ENCODE assay signal across 26 cellular contexts in the genomic region with DNA sequence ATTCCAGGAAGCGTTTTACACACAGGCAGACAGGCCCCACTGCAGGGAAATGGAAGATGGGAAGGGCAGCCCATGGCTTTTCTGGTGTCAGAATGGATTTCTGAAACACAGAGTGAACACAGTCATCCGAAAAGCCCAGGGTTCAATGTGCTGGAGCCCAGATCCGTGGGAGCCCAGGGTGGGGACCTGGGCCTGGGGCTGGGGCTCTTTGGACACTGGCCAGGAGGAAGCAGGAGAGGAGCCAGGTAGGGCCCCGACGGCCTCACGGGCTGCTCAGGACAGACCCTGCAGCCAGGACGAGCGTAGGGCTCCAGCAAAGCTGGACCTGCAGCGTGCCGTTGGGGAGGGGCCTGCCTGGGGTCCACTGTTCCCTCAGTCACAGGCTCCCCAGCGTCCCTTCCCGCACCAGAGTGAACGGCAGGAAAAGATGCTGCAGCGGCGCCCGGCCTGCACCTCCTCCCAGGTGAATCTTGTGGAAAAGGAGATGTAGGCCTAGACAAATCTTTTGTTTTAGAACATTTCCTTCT. TPM values are rescaled to one million over a fixed set of nuclear protein-coding genes. Genes with fewer than 3 reads are reported as not detected.
DNase-seq lines count a peak whose midpoint lies in the region; ATAC-seq, FAIRE-seq and TF ChIP-seq lines count a peak whose summit lies in the region.
"Had no signal": no experiment of that assay in that cellular context is flagged by ENCODE, and none has a peak within 500 bp of the region (broad histone marks: within the 10 kb centered on the region; RNA-seq: fewer than 3 reads in every experiment).

No MANE protein-coding gene starts in this region.

- H3K27ac ChIP-seq in HepG2 (ENCODE audit: extremely low read length, insufficient read depth, low read length) (no peak overlapping the region), right lobe of liver (no peak overlapping the region), substantia nigra (ENCODE audit: low read depth, low read length, poor library complexity, severe bottlenecking) (no peak overlapping the region)
- H3K27ac ChIP-seq: A549, C4-2B had no signal

- ATAC-seq in HepG2 (peak; percentile 13; the same call in 1 of the 3 replicates), right lobe of liver (no peak)
- peak; percentile 31 for ATAC-seq in stimulated activated memory B cell treated with anti-CD40 and anti-IgM and Interleukin-4, amounts not matched to agents 10 μg/mL and 1 μg/mL and 100 μg/mL, for 72 hours
- ATAC-seq: A549; CD8-positive, alpha-beta T cell had no signal

- H3K27me3 ChIP-seq in HepG2 (ENCODE audit: control insufficient read depth in 1 of 2, insufficient read depth in 2 of 2, low read length in 2 of 2) = peaks cover 29 to 74% of the 10 kb centered on the region in 2 experiments
- no peaks in the 10 kb centered on the region for H3K27me3 ChIP-seq in right lobe of liver
- H3K27me3 ChIP-seq in H7 (ENCODE audit: control insufficient read depth, insufficient read depth, low read length) = no peaks in the 10 kb centered on the region
- H3K27me3 ChIP-seq: BE2C had no signal

- no peak overlapping the region for H3K9ac ChIP-seq in HepG2 (ENCODE audit: insufficient read depth, low read depth, low read length)

- no peak for TF ChIP-seq CTCF in HepG2 (CRISPR knock-in tag; IDR thresholded peaks at IDR 0.05)
- no peak for TF ChIP-seq CTCF in right lobe of liver (IDR thresholded peaks at IDR 0.05)
- TF ChIP-seq CTCF in GM10248 (IDR thresholded peaks at IDR 0.05; ENCODE audit: control extremely low read depth, extremely low read depth, low read depth, missing control alignments) = no peak

- H3K36me3 Mint-ChIP-seq in stimulated activated memory B cell treated with anti-CD40 and anti-IgM and Interleukin-4, amounts not matched to agents 10 μg/mL and 1 μg/mL and 100 μg/mL, for 72 hours = peaks cover 8% of the 10 kb centered on the region

- H3K79me2 ChIP-seq in HepG2 (ENCODE audit: insufficient read depth, low read length) = no peaks in the 10 kb centered on the region

- TF ChIP-seq RAD21 in HepG2 (CRISPR knock-in tag; IDR thresholded peaks at IDR 0.05) = no peak

- POLR2A ChIA-PET in HepG2 (lab: Yijun Ruan, JAX) (no interaction called here), GM10248 (lab: Yijun Ruan, JAX) (no interaction called here)

- peaks cover 72% of the 10 kb centered on the region for H3K27me3 Mint-ChIP-seq in stimulated activated memory B cell treated with anti-CD40 and anti-IgM and Interleukin-4, amounts not matched to agents 10 μg/mL and 1 μg/mL and 100 μg/mL, for 72 hours

- no peak overlapping the region for H2AFZ ChIP-seq in HepG2 (ENCODE audit: low read length)

- H4K20me1 ChIP-seq in HepG2 (ENCODE audit: insufficient read depth, low read length) = no peaks in the 10 kb centered on the region; the same call in 1 of the 2 replicates

- no peak overlapping the region for H3K27ac Mint-ChIP-seq in stimulated activated memory B cell treated with anti-CD40 and anti-IgM and Interleukin-4, amounts not matched to agents 10 μg/mL and 1 μg/mL and 100 μg/mL, for 72 hours
- H3K27ac Mint-ChIP-seq: CD4-positive, CD25-positive, alpha-beta regulatory T cell; CD8-positive, alpha-beta T cell had no signal

- H3K4me2 ChIP-seq in HepG2 (ENCODE audit: low read depth, low read length) = no peak overlapping the region
- H3K4me2 ChIP-seq: A549 had no signal

- no peak for TF ChIP-seq POLR2A in HepG2 (IDR thresholded peaks at IDR 0.05; ENCODE audit: insufficient read depth in 1 of 2, low read depth in 2 of 2, low read length in 2 of 2)
- TF ChIP-seq POLR2A in right lobe of liver (IDR thresholded peaks at IDR 0.05) = no peak

- no peak overlapping the region for H3K4me3 Mint-ChIP-seq in stimulated activated memory B cell treated with anti-CD40 and anti-IgM and Interleukin-4, amounts not matched to agents 10 μg/mL and 1 μg/mL and 100 μg/mL, for 72 hours
- H3K4me3 Mint-ChIP-seq: CD4-positive, CD25-positive, alpha-beta regulatory T cell; CD8-positive, alpha-beta T cell had no signal

- WGBS in HepG2 (ENCODE audit: low lambda C conversion rate) = 41% methylated on average over 16 of the region's 16 CpGs
- 51% methylated on average over 3 of the region's 16 CpGs for WGBS in right lobe of liver (ENCODE audit: insufficient coverage, low coverage, low lambda C conversion rate, missing lambda C conversion rate)

- TF ChIP-seq EP300 in HepG2 (IDR thresholded peaks at IDR 0.05; ENCODE audit: low read depth in 2 of 2, low read length in 2 of 2) (no peak), HepG2 (CRISPR knock-in tag; IDR thresholded peaks at IDR 0.05; ENCODE audit: borderline replicate concordance) (no peak)

- no peak overlapping the region for H3K4me3 ChIP-seq in HepG2 (replicated peaks in 1 of 3; ENCODE audit: insufficient read depth in 1 of 3, low read depth in 2 of 3, low read length in 3 of 3)
- no peak overlapping the region for H3K4me3 ChIP-seq in right lobe of liver
- H3K4me3 ChIP-seq in H7 (ENCODE audit: insufficient read depth, low read depth, low read length) = no peak overlapping the region
- H3K4me3 ChIP-seq: A549 had no signal

- FAIRE-seq in HepG2 (lab: Jason Lieb, UNC) = no peak
- FAIRE-seq: A549, D721Med, GM12891, H54 had no signal

- H3K9me3 ChIP-seq in HepG2 (ENCODE audit: low read length) (no peaks in the 10 kb centered on the region), right lobe of liver (peaks cover 0 to 3% (median 0%) of the 10 kb centered on the region in 4 donors)

- in situ Hi-C loops in HepG2 (cut with HindIII; ENCODE audit: extremely low pct_ligation_motif_present, low pct_unique_long_range_greater_than_20kb) = no loop called here

- no TSS peak for BruUV-seq in HepG2 (replicated peaks; lab: Mats Ljungman, UMichigan)

- H3K4me1 ChIP-seq in HepG2 (ENCODE audit: insufficient read depth, low read length) = no peaks in the 10 kb centered on the region
- H3K4me1 ChIP-seq in right lobe of liver = no peaks in the 10 kb centered on the region
- H3K4me1 ChIP-seq: A549, BE2C, Caco-2 had no signal

- intact Hi-C loops in HepG2 (cut with micrococcal nuclease; ENCODE audit: unreplicated experiment) (no loop called here), right lobe of liver (cut with DNase I) (no loop called here)

- H3K36me3 ChIP-seq in HepG2 (replicated peaks in 1 of 2; ENCODE audit: control insufficient read depth in 1 of 2, insufficient read depth in 2 of 2, low read length in 2 of 2) (no peaks in the 10 kb centered on the region), right lobe of liver (no peaks in the 10 kb centered on the region), H7 (replicated peaks; ENCODE audit: control insufficient read depth, insufficient read depth, low read length) (no peaks in the 10 kb centered on the region)
- H3K36me3 ChIP-seq: BE2C had no signal

- peaks cover 9% of the 10 kb centered on the region for H3K9me3 Mint-ChIP-seq in stimulated activated memory B cell treated with anti-CD40 and anti-IgM and Interleukin-4, amounts not matched to agents 10 μg/mL and 1 μg/mL and 100 μg/mL, for 72 hours

- no peak for DNase-seq in HepG2 (ENCODE audit: low spot score)
- no peak for DNase-seq in right lobe of liver
- DNase-seq in GM10248 (ENCODE audit: extremely low spot score) = peak; percentile 11
- DNase-seq in H7 = peak; percentile 65
- no peak for DNase-seq in substantia nigra (lab: John Stamatoyannopoulos, UW)
- DNase-seq in nucleus accumbens (lab: John Stamatoyannopoulos, UW) = no peak
- no peak for DNase-seq in SHP77 treated with DMSO at 0.1 percent for 48 hours (lab: John Stamatoyannopoulos, UW)
- DNase-seq: 8988T; ACHN; AML-193; BE2C; Caco-2; CD4-positive, CD25-positive, alpha-beta regulatory T cell; CD8-positive, alpha-beta T cell; DMS 273 treated with DMSO at 0.1 percent for 48 hours; DMS79; EL; GDM1; GOT3; HCEC 1CT had no signal

- no peaks in the 10 kb centered on the region for H3K4me1 Mint-ChIP-seq in stimulated activated memory B cell treated with anti-CD40 and anti-IgM and Interleukin-4, amounts not matched to agents 10 μg/mL and 1 μg/mL and 100 μg/mL, for 72 hours
- H3K4me1 Mint-ChIP-seq: CD4-positive, CD25-positive, alpha-beta regulatory T cell had no signal

- CTCF ChIA-PET in HepG2 (lab: Yijun Ruan, JAX; ENCODE audit: low intra/inter-chr PET ratio, low total read pairs) (no interaction called here), GM10248 (lab: Yijun Ruan, JAX) (no interaction called here)

RNA-seq across cellular contexts. Expression of gene LSM14B, which starts 24.3 kb away (rescaled TPM):
- total RNA-seq in HepG2 (2016; rRNA removed; fragmentation: Illumina TruSeq; extraction: Trizol) = 77.7 and 79.2 TPM in 2 replicates
- 24.5 and 25.5 TPM in 2 replicates for total RNA-seq in HepG2 (2016; cell fraction: cytosol; rRNA removed; fragmentation: Illumina TruSeq; extraction: Trizol; ENCODE audit: low read depth)
- 67.6 and 79.5 TPM in 2 replicates for total RNA-seq in HepG2 (2016; cell fraction: insoluble cytoplasmic fraction; rRNA removed; fragmentation: Illumina TruSeq; extraction: Trizol)
- 64.7 and 64.9 TPM in 2 replicates for total RNA-seq in HepG2 (2016; cell fraction: membrane; rRNA removed; fragmentation: Illumina TruSeq; extraction: Trizol)
- total RNA-seq in HepG2 (2016; cell fraction: nucleus; rRNA removed; fragmentation: Illumina TruSeq; extraction: Trizol) = 45.7 and 51.1 TPM in 2 replicates
- 43.3 and 50.4 TPM in 2 replicates for polyA plus RNA-seq in HepG2 (2011; rRNA removed)
- polyA plus RNA-seq in HepG2 (2011; cell fraction: cytosol; rRNA removed) = 24.6 and 38.4 TPM in 2 replicates
- polyA plus RNA-seq in HepG2 (2011; cell fraction: nucleus; rRNA removed) = 68.1 and 80.1 TPM in 2 replicates
- 35.5 and 43.9 TPM in 2 replicates for polyA plus RNA-seq in HepG2 (2012)
- 15.6 and 19.3 TPM in 2 replicates for polyA plus RNA-seq in HepG2 (2016; cell fraction: cytosol; fragmentation: Illumina TruSeq; extraction: Trizol; ENCODE audit: low read depth)
- 70.8 and 83.3 TPM in 2 replicates for polyA plus RNA-seq in HepG2 (2016; cell fraction: insoluble cytoplasmic fraction; fragmentation: Illumina TruSeq; extraction: Trizol; ENCODE audit: low read depth)
- polyA plus RNA-seq in HepG2 (2016; cell fraction: membrane; fragmentation: Illumina TruSeq; extraction: Trizol; ENCODE audit: low read depth) = 38.0 and 40.1 TPM in 2 replicates
- polyA plus RNA-seq in HepG2 (2016; cell fraction: nucleus; fragmentation: Illumina TruSeq; extraction: Trizol; ENCODE audit: insufficient read depth, low read depth) = 84.6 and 88.2 TPM in 2 replicates
- polyA minus RNA-seq in HepG2 (2011; rRNA and poly(A)+ RNA removed; ENCODE audit: low replicate concordance) = 41.0 and 77.9 TPM in 2 replicates
- 22.8 and 27.3 TPM in 2 replicates for polyA minus RNA-seq in HepG2 (2011; cell fraction: cytosol; rRNA and poly(A)+ RNA removed)
- 35.0 and 37.7 TPM in 2 replicates for polyA minus RNA-seq in HepG2 (2011; cell fraction: nucleus; rRNA and poly(A)+ RNA removed)
- 10 to 100 TPM in 5 of 6 experiments, 1 to 10 TPM in 1; 9.5 to 19.8 (median 14.2) TPM for total RNA-seq in right lobe of liver
- total RNA-seq in H7 (2014; rRNA removed; shearing (Covaris generic)) = 67.6 and 68.6 TPM in 2 replicates

RNA-seq across cellular contexts. Expression of gene TAF4, which starts 32.3 kb away (rescaled TPM):
- total RNA-seq in HepG2 (2016; rRNA removed; fragmentation: Illumina TruSeq; extraction: Trizol) (12.0 and 12.2 TPM in 2 replicates), right lobe of liver (10 to 100 TPM in 4 of 6 experiments, 1 to 10 TPM in 2; 9.0 to 13.0 (median 11.3) TPM)
- total RNA-seq in HepG2 (2016; cell fraction: cytosol; rRNA removed; fragmentation: Illumina TruSeq; extraction: Trizol; ENCODE audit: low read depth) = 13.2 and 13.9 TPM in 2 replicates
- 10.5 and 10.7 TPM in 2 replicates for total RNA-seq in HepG2 (2016; cell fraction: insoluble cytoplasmic fraction; rRNA removed; fragmentation: Illumina TruSeq; extraction: Trizol)
- total RNA-seq in HepG2 (2016; cell fraction: membrane; rRNA removed; fragmentation: Illumina TruSeq; extraction: Trizol) = 14.0 and 18.0 TPM in 2 replicates
- total RNA-seq in HepG2 (2016; cell fraction: nucleus; rRNA removed; fragmentation: Illumina TruSeq; extraction: Trizol) = 14.1 and 16.1 TPM in 2 replicates
- 5.9 and 6.6 TPM in 2 replicates for polyA plus RNA-seq in HepG2 (2011; rRNA removed)
- 5.5 and 6.6 TPM in 2 replicates for polyA plus RNA-seq in HepG2 (2011; cell fraction: cytosol; rRNA removed)
- polyA plus RNA-seq in HepG2 (2011; cell fraction: nucleus; rRNA removed) = 27.0 and 32.1 TPM in 2 replicates
- 18.4 and 21.6 TPM in 2 replicates for polyA plus RNA-seq in HepG2 (2012)
- 2.0 and 2.2 TPM in 2 replicates for polyA plus RNA-seq in HepG2 (2016; cell fraction: cytosol; fragmentation: Illumina TruSeq; extraction: Trizol; ENCODE audit: low read depth)
- polyA plus RNA-seq in HepG2 (2016; cell fraction: insoluble cytoplasmic fraction; fragmentation: Illumina TruSeq; extraction: Trizol; ENCODE audit: low read depth) = 19.2 and 31.8 TPM in 2 replicates
- polyA plus RNA-seq in HepG2 (2016; cell fraction: membrane; fragmentation: Illumina TruSeq; extraction: Trizol; ENCODE audit: low read depth) = 8.0 and 10.2 TPM in 2 replicates
- polyA plus RNA-seq in HepG2 (2016; cell fraction: nucleus; fragmentation: Illumina TruSeq; extraction: Trizol; ENCODE audit: insufficient read depth, low read depth) = 44.2 and 48.9 TPM in 2 replicates
- 9.9 and 36.8 TPM in 2 replicates for polyA minus RNA-seq in HepG2 (2011; rRNA and poly(A)+ RNA removed; ENCODE audit: low replicate concordance)
- 21.1 and 21.8 TPM in 2 replicates for polyA minus RNA-seq in HepG2 (2011; cell fraction: cytosol; rRNA and poly(A)+ RNA removed)
- 21.1 and 25.4 TPM in 2 replicates for polyA minus RNA-seq in HepG2 (2011; cell fraction: nucleus; rRNA and poly(A)+ RNA removed)
- total RNA-seq in H7 (2014; rRNA removed; shearing (Covaris generic)) = 5.2 and 8.0 TPM in 2 replicates

RNA-seq across cellular contexts. Expression of gene PSMA7, which starts 45.2 kb away (rescaled TPM):
- 531 and 639 TPM in 2 replicates for total RNA-seq in HepG2 (2016; rRNA removed; fragmentation: Illumina TruSeq; extraction: Trizol)
- 280 and 300 TPM in 2 replicates for total RNA-seq in HepG2 (2016; cell fraction: cytosol; rRNA removed; fragmentation: Illumina TruSeq; extraction: Trizol; ENCODE audit: low read depth)
- 555 and 661 TPM in 2 replicates for total RNA-seq in HepG2 (2016; cell fraction: insoluble cytoplasmic fraction; rRNA removed; fragmentation: Illumina TruSeq; extraction: Trizol)
- total RNA-seq in HepG2 (2016; cell fraction: membrane; rRNA removed; fragmentation: Illumina TruSeq; extraction: Trizol) = 259 and 300 TPM in 2 replicates
- 259 and 270 TPM in 2 replicates for total RNA-seq in HepG2 (2016; cell fraction: nucleus; rRNA removed; fragmentation: Illumina TruSeq; extraction: Trizol)
- polyA plus RNA-seq in HepG2 (2011; rRNA removed) = 571 and 631 TPM in 2 replicates
- polyA plus RNA-seq in HepG2 (2011; cell fraction: cytosol; rRNA removed) = 539 and 602 TPM in 2 replicates
- 375 and 401 TPM in 2 replicates for polyA plus RNA-seq in HepG2 (2011; cell fraction: nucleus; rRNA removed)
- polyA plus RNA-seq in HepG2 (2012) = 283 and 330 TPM in 2 replicates
- polyA plus RNA-seq in HepG2 (2016; cell fraction: cytosol; fragmentation: Illumina TruSeq; extraction: Trizol; ENCODE audit: low read depth) = 290 and 328 TPM in 2 replicates
- 656 and 720 TPM in 2 replicates for polyA plus RNA-seq in HepG2 (2016; cell fraction: insoluble cytoplasmic fraction; fragmentation: Illumina TruSeq; extraction: Trizol; ENCODE audit: low read depth)
- polyA plus RNA-seq in HepG2 (2016; cell fraction: membrane; fragmentation: Illumina TruSeq; extraction: Trizol; ENCODE audit: low read depth) = 233 and 270 TPM in 2 replicates
- polyA plus RNA-seq in HepG2 (2016; cell fraction: nucleus; fragmentation: Illumina TruSeq; extraction: Trizol; ENCODE audit: insufficient read depth, low read depth) = 418 and 431 TPM in 2 replicates
- 380 and 541 TPM in 2 replicates for polyA minus RNA-seq in HepG2 (2011; rRNA and poly(A)+ RNA removed; ENCODE audit: low replicate concordance)
- 93.0 and 111 TPM in 2 replicates for polyA minus RNA-seq in HepG2 (2011; cell fraction: cytosol; rRNA and poly(A)+ RNA removed)
- polyA minus RNA-seq in HepG2 (2011; cell fraction: nucleus; rRNA and poly(A)+ RNA removed) = 111 and 120 TPM in 2 replicates
- total RNA-seq in right lobe of liver = 100 to 1,000 TPM; 108 to 268 (median 116) TPM
- total RNA-seq in H7 (2014; rRNA removed; shearing (Covaris generic)) = 413 and 501 TPM in 2 replicates

RNA-seq across cellular contexts. Expression of gene SS18L1, which starts 45.6 kb away (rescaled TPM):
- total RNA-seq in HepG2 (2016; rRNA removed; fragmentation: Illumina TruSeq; extraction: Trizol) (15.3 and 17.8 TPM in 2 replicates), right lobe of liver (10 to 100 TPM; 14.1 to 26.5 (median 23.7) TPM)
- 8.6 and 10.0 TPM in 2 replicates for total RNA-seq in HepG2 (2016; cell fraction: cytosol; rRNA removed; fragmentation: Illumina TruSeq; extraction: Trizol; ENCODE audit: low read depth)
- total RNA-seq in HepG2 (2016; cell fraction: insoluble cytoplasmic fraction; rRNA removed; fragmentation: Illumina TruSeq; extraction: Trizol) = 14.3 and 17.3 TPM in 2 replicates
- 13.2 and 13.6 TPM in 2 replicates for total RNA-seq in HepG2 (2016; cell fraction: membrane; rRNA removed; fragmentation: Illumina TruSeq; extraction: Trizol)
- total RNA-seq in HepG2 (2016; cell fraction: nucleus; rRNA removed; fragmentation: Illumina TruSeq; extraction: Trizol) = 21.3 and 26.0 TPM in 2 replicates
- polyA plus RNA-seq in HepG2 (2011; rRNA removed) = 27.6 and 32.0 TPM in 2 replicates
- 13.9 and 24.3 TPM in 2 replicates for polyA plus RNA-seq in HepG2 (2011; cell fraction: cytosol; rRNA removed)
- polyA plus RNA-seq in HepG2 (2011; cell fraction: nucleus; rRNA removed) = 94.6 and 141 TPM in 2 replicates
- 16.9 and 17.6 TPM in 2 replicates for polyA plus RNA-seq in HepG2 (2012)
- 2.6 and 2.8 TPM in 2 replicates for polyA plus RNA-seq in HepG2 (2016; cell fraction: cytosol; fragmentation: Illumina TruSeq; extraction: Trizol; ENCODE audit: low read depth)
- 12.8 and 13.4 TPM in 2 replicates for polyA plus RNA-seq in HepG2 (2016; cell fraction: insoluble cytoplasmic fraction; fragmentation: Illumina TruSeq; extraction: Trizol; ENCODE audit: low read depth)
- 5.4 and 6.3 TPM in 2 replicates for polyA plus RNA-seq in HepG2 (2016; cell fraction: membrane; fragmentation: Illumina TruSeq; extraction: Trizol; ENCODE audit: low read depth)
- 60.6 and 69.1 TPM in 2 replicates for polyA plus RNA-seq in HepG2 (2016; cell fraction: nucleus; fragmentation: Illumina TruSeq; extraction: Trizol; ENCODE audit: insufficient read depth, low read depth)
- polyA minus RNA-seq in HepG2 (2011; rRNA and poly(A)+ RNA removed; ENCODE audit: low replicate concordance) = 32.8 and 53.5 TPM in 2 replicates
- polyA minus RNA-seq in HepG2 (2011; cell fraction: cytosol; rRNA and poly(A)+ RNA removed) = 14.5 and 16.4 TPM in 2 replicates
- 30.1 and 33.4 TPM in 2 replicates for polyA minus RNA-seq in HepG2 (2011; cell fraction: nucleus; rRNA and poly(A)+ RNA removed)
- total RNA-seq in H7 (2014; rRNA removed; shearing (Covaris generic)) = 15.1 and 25.1 TPM in 2 replicates

Comparison
In these comparisons a context has a peak if more than half of its experiments do, and no peak if none do; other contexts are left out.
1. ATAC-seq: peak in HepG2 (single experiment) and stimulated activated memory B cell treated with anti-CD40 and anti-IgM and Interleukin-4, amounts not matched to agents 10 μg/mL and 1 μg/mL and 100 μg/mL, for 72 hours (single experiment); none in right lobe of liver (0 of 4).
2. DNase-seq: peak in GM10248 (single experiment) and H7 (single experiment); none in HepG2 (single experiment), right lobe of liver (0 of 3), substantia nigra (0 of 49), nucleus accumbens (0 of 56) and SHP77 treated with DMSO at 0.1 percent for 48 hours (single experiment).